Comparison of ENCODE assay signal across 16 cellular contexts in genomic region chr20:25397081-25397480, GRCh38.
"Had no signal": no experiment of that assay in that cellular context is flagged by ENCODE, and none has a peak within 500 bp of the region (broad histone marks: within the 10 kb centered on the region; RNA-seq: fewer than 3 reads in every experiment).

No MANE protein-coding gene starts in this region.

- FAIRE-seq: endometrium had no signal

- H3K27ac ChIP-seq: cardiac muscle cell, gastroesophageal sphincter, heart right ventricle, neutrophil had no signal

- H3K36me3 ChIP-seq: cardiac muscle cell, gastroesophageal sphincter, heart right ventricle, neutrophil, tibial nerve had no signal

- H3K27me3 ChIP-seq: cardiac muscle cell, gastroesophageal sphincter, heart right ventricle, tibial nerve had no signal

- DNase-seq: activated CD4-positive, alpha-beta T cell treated with anti-CD3 and anti-CD28 coated beads, Interleukin-2, amount 50 U/mL, for 48 hours; activated CD8-positive, alpha-beta memory T cell treated with anti-CD3 and anti-CD28 coated beads, Interleukin-2, amount 10 ng/mL, durations not matched to agents 7 days and 5 days; activated naive CD4-positive, alpha-beta T cell treated with anti-CD3 and anti-CD28 coated beads, Interleukin-2, amount 10 ng/mL, durations not matched to agents 7 days and 5 days; activated T-cell treated with anti-CD3 and anti-CD28 coated beads, Interleukin-2, amount 50 U/mL, for 1 hour; heart right ventricle; naive thymus-derived CD8-positive, alpha-beta T cell; retina; stimulated activated CD4-positive, alpha-beta T cell treated with anti-CD3 and anti-CD28 coated beads, Interleukin-4, amount 100 ng/mL, for 1 hour; stimulated activated naive CD4-positive, alpha-beta T cell; T-helper 9 cell had no signal

- H3K4me1 ChIP-seq: heart right ventricle had no signal

- ATAC-seq: activated CD8-positive, alpha-beta memory T cell treated with anti-CD3 and anti-CD28 coated beads, Interleukin-2, amount 10 ng/mL, durations not matched to agents 7 days and 5 days; gastroesophageal sphincter; heart right ventricle; left lobe of liver; naive thymus-derived CD8-positive, alpha-beta T cell had no signal

- H3K4me3 ChIP-seq: cardiac muscle cell, gastroesophageal sphincter, heart right ventricle, tibial nerve had no signal
